In genomic region chr2:37670378-37671012, GRCh38 we compare ENCODE assay signal across 7 cellular contexts. TPM values are rescaled to one million over a fixed set of nuclear protein-coding genes. Genes with fewer than 3 reads are reported as not detected.
DNase-seq lines count a peak whose midpoint lies in the region; ATAC-seq and TF ChIP-seq lines count a peak whose summit lies in the region.

No MANE protein-coding gene starts in this region.

- H3K4me3 ChIP-seq in HUES64 (ENCODE audit: low read length): peak overlapping the region; percentile 94
- H3K4me3 ChIP-seq in iPS-18c (ENCODE audit: insufficient read depth, low read depth, low read length): peak overlapping the region; percentile 88
- peak overlapping the region; percentile 66 to 90 (median 78) for H3K4me3 ChIP-seq in stomach

- no peak for TF ChIP-seq POLR2A in stomach (IDR thresholded peaks at IDR 0.05)

- 5% methylated on average over 10 of the region's 12 CpGs for WGBS in HUES64
- WGBS in stomach, 5 donors: 5 to 14% (median 8%) methylated on average over 12 of the region's 12 CpGs

- no peak for ATAC-seq in activated naive CD8-positive, alpha-beta T cell treated with anti-CD3 and anti-CD28 coated beads, Interleukin-2, amount 10 ng/mL, durations not matched to agents 7 days and 5 days (ENCODE audit: low read depth)
- no peak for ATAC-seq in HG02870 (IDR thresholded peaks at IDR 0.05; ENCODE audit: unreplicated experiment)
- ATAC-seq in GM19467 (IDR thresholded peaks at IDR 0.05; ENCODE audit: unreplicated experiment): no peak

- peaks cover 8% of the 10 kb centered on the region for H3K36me3 Mint-ChIP-seq in activated naive CD8-positive, alpha-beta T cell treated with anti-CD3 and anti-CD28 coated beads, Interleukin-2, amount 10 ng/mL, durations not matched to agents 7 days and 5 days

- TF ChIP-seq EP300 in stomach (IDR thresholded peaks at IDR 0.05): no peak

- peaks cover 33% of the 10 kb centered on the region for H3K4me1 ChIP-seq in HUES64 (ENCODE audit: insufficient read depth, low read length)
- peaks cover 22 to 73% (median 48%) of the 10 kb centered on the region in 4 donors for H3K4me1 ChIP-seq in stomach

- peaks cover 2% of the 10 kb centered on the region for H3K27me3 Mint-ChIP-seq in activated naive CD8-positive, alpha-beta T cell treated with anti-CD3 and anti-CD28 coated beads, Interleukin-2, amount 10 ng/mL, durations not matched to agents 7 days and 5 days

- H3K27me3 ChIP-seq in HUES64 (ENCODE audit: insufficient read depth, low read length): no peaks in the 10 kb centered on the region
- H3K27me3 ChIP-seq in stomach: no peaks in the 10 kb centered on the region

- H3K9me3 ChIP-seq in HUES64 (ENCODE audit: insufficient read depth, low read depth, low read length) (no peaks in the 10 kb centered on the region), iPS-18c (ENCODE audit: control insufficient read depth, insufficient read depth, low read length) (peaks cover 2% of the 10 kb centered on the region), stomach (no peaks in the 10 kb centered on the region)

- H3K4me1 Mint-ChIP-seq in activated naive CD8-positive, alpha-beta T cell treated with anti-CD3 and anti-CD28 coated beads, Interleukin-2, amount 10 ng/mL, durations not matched to agents 7 days and 5 days: peaks cover 34% of the 10 kb centered on the region

- peak overlapping the region; percentile 58 for H3K27ac Mint-ChIP-seq in activated naive CD8-positive, alpha-beta T cell treated with anti-CD3 and anti-CD28 coated beads, Interleukin-2, amount 10 ng/mL, durations not matched to agents 7 days and 5 days

- H3K9me3 Mint-ChIP-seq in activated naive CD8-positive, alpha-beta T cell treated with anti-CD3 and anti-CD28 coated beads, Interleukin-2, amount 10 ng/mL, durations not matched to agents 7 days and 5 days: no peaks in the 10 kb centered on the region

- H3K27ac ChIP-seq in HUES64 (ENCODE audit: low read depth, low read length) (no peak overlapping the region), stomach (peak overlapping the region; percentile 89 to 96 (median 94))

- intact Hi-C loops in stomach (cut with DNase I; ENCODE audit: low total_unique reads): no loop called here

- no peak for DNase-seq in activated naive CD8-positive, alpha-beta T cell treated with anti-CD3 and anti-CD28 coated beads, Interleukin-2, amount 10 ng/mL, durations not matched to agents 7 days and 5 days
- DNase-seq in stomach (no peak), cerebellum (ENCODE audit: low spot score) (no peak)

- H3K4me3 Mint-ChIP-seq in activated naive CD8-positive, alpha-beta T cell treated with anti-CD3 and anti-CD28 coated beads, Interleukin-2, amount 10 ng/mL, durations not matched to agents 7 days and 5 days: peak overlapping the region; percentile 85

- POLR2A ChIA-PET in activated naive CD8-positive, alpha-beta T cell treated with anti-CD3 and anti-CD28 coated beads, Interleukin-2, amount 10 ng/mL, durations not matched to agents 7 days and 5 days (lab: Charles Lee): interaction anchor here (0.6 to 3.2 kb wide), 10 partner anchors 11 to 513 kb away, joined by 3 to 22 read pairs (median 4); partner anchors contain the start of gene EIF2AK2

- H3K9ac ChIP-seq in HUES64 (ENCODE audit: low read depth, low read length): peak overlapping the region; percentile 60; the same call in 1 of the 2 replicates

- no peak for TF ChIP-seq CTCF in stomach (IDR thresholded peaks at IDR 0.05)

- H3K36me3 ChIP-seq in HUES64 (ENCODE audit: insufficient read depth, low read length): peaks cover 13% of the 10 kb centered on the region; the same call in 1 of the 2 replicates
- no peaks in the 10 kb centered on the region for H3K36me3 ChIP-seq in stomach

RNA-seq across cellular contexts. Expression of gene CDC42EP3, which starts 0.9 kb away (rescaled TPM):
- 23.8 TPM for polyA plus RNA-seq in HUES64 (2013, experiment 1 of 2)
- 24.6 TPM for polyA plus RNA-seq in HUES64 (2013, experiment 2 of 2)
- 10 to 100 TPM; 39.5 to 40.1 TPM for total RNA-seq in activated naive CD8-positive, alpha-beta T cell treated with anti-CD3 and anti-CD28 coated beads, Interleukin-2, amount 10 ng/mL, durations not matched to agents 7 days and 5 days
- total RNA-seq in stomach (10 to 100 TPM; 16.2 to 89.7 (median 26.3) TPM), cerebellum (14.7 TPM)
- 1 to 10 TPM; 6.7 to 8.9 (median 6.7) TPM for polyA plus RNA-seq in stomach
